ENCODE assay signal across 24 cellular contexts in the genomic region with DNA sequence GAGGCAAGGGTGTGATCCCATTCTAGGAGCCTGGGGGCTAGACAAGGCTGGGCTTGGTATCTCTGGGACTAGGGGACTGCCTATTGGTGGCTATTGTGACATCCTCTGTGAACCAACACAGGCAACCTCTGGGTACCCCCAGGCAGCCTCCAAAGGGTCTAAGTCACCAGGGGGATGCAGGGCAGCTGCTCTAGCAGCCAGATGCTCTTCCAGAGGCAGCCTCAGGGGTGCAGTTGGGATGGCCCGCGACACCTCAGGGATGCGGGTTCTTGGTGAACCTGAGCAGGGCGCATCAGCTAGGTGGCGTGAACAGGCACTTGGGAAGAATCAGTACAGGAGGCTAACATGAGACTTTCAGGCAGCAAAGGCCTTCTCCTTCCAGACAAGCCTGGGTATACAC. TPM values are rescaled to one million over a fixed set of nuclear protein-coding genes. Genes with fewer than 3 reads are reported as not detected.
DNase-seq lines count a peak whose midpoint lies in the region; FAIRE-seq and TF ChIP-seq lines count a peak whose summit lies in the region.
"Had no signal": no experiment of that assay in that cellular context is flagged by ENCODE, and none has a peak within 500 bp of the region (broad histone marks: within the 10 kb centered on the region; RNA-seq: fewer than 3 reads in every experiment).

No MANE protein-coding gene starts in this region.

- no peak overlapping the region for H3K4me3 ChIP-seq in trophoblast cell (ENCODE audit: low read depth, low read length)
- H3K4me3 ChIP-seq: A549; BLaER1 treated with 17β-estradiol and CSF1 and Interleukin-3, amounts not matched to agents 10 nM and 100 nM; mucosa of descending colon; SJSA1 had no signal

- peaks cover 3% of the 10 kb centered on the region for H3K79me2 ChIP-seq in trophoblast cell (ENCODE audit: control insufficient read depth, insufficient read depth, low read length, poor library complexity)

- H2BK5ac ChIP-seq in trophoblast cell (ENCODE audit: low read depth, low read length, poor library complexity) = no peak overlapping the region

- H3K4me3 Mint-ChIP-seq in activated CD4-positive, alpha-beta T cell treated with anti-CD3 and anti-CD28 coated beads, Interleukin-2, amount 10 ng/mL, durations not matched to agents 24 days and 14 days = peak overlapping the region; percentile 12
- no peak overlapping the region for H3K4me3 Mint-ChIP-seq in activated CD4-positive, alpha-beta T cell treated with anti-CD3 and anti-CD28 coated beads, Interleukin-2, amount 10 ng/mL, durations not matched to agents 7 days and 5 days
- no peak overlapping the region for H3K4me3 Mint-ChIP-seq in glutamatergic neuron (ENCODE audit: unreplicated experiment)
- H3K4me3 Mint-ChIP-seq: activated CD4-positive, alpha-beta memory T cell treated with anti-CD3 and anti-CD28 coated beads for 36 hours; endodermal cell had no signal

- H3K27ac Mint-ChIP-seq in activated CD4-positive, alpha-beta T cell treated with anti-CD3 and anti-CD28 coated beads, Interleukin-2, amount 10 ng/mL, durations not matched to agents 24 days and 14 days = no peak overlapping the region
- H3K27ac Mint-ChIP-seq in activated CD4-positive, alpha-beta T cell treated with anti-CD3 and anti-CD28 coated beads, Interleukin-2, amount 10 ng/mL, durations not matched to agents 7 days and 5 days = no peak overlapping the region
- peak overlapping the region; percentile 66 for H3K27ac Mint-ChIP-seq in glutamatergic neuron (ENCODE audit: unreplicated experiment)
- H3K27ac Mint-ChIP-seq: activated CD4-positive, alpha-beta memory T cell treated with anti-CD3 and anti-CD28 coated beads for 36 hours; activated naive CD4-positive, alpha-beta T cell treated with anti-CD3 and anti-CD28 coated beads, Interleukin-2, amount 50 U/mL, for 72 hours; endodermal cell had no signal

- TF ChIP-seq CTCF in RWPE1 (conservative IDR thresholded peaks at IDR 0.05; ENCODE audit: low read depth) (no peak), glutamatergic neuron (IDR thresholded peaks at IDR 0.05; ENCODE audit: partially characterized antibody, unreplicated experiment) (no peak)

- POLR2A ChIA-PET in activated CD4-positive, alpha-beta T cell treated with anti-CD3 and anti-CD28 coated beads, Interleukin-2, amount 10 ng/mL, durations not matched to agents 7 days and 5 days (lab: Charles Lee) = no interaction called here
- POLR2A ChIA-PET in RWPE1 (lab: Yijun Ruan, JAX; ENCODE audit: low non-redundant PET) = no interaction called here

- H2AK5ac ChIP-seq in trophoblast cell (ENCODE audit: low read length) = no peak overlapping the region

- H3K27ac ChIP-seq in RWPE1 (0 out of 2 replicates have a peak overlapping the region, but pooled peaks have one; percentile 2), trophoblast cell (ENCODE audit: low read depth, low read length) (no peak overlapping the region)
- H3K27ac ChIP-seq: A549, SJSA1 had no signal

- no peak overlapping the region for H2AFZ ChIP-seq in trophoblast cell (ENCODE audit: insufficient read depth, low read length, poor library complexity)

- H3K4ac ChIP-seq in trophoblast cell (ENCODE audit: low read depth, low read length) = no peak overlapping the region

- H3K4me1 ChIP-seq in trophoblast cell (ENCODE audit: control insufficient read depth in 1 of 2, insufficient read depth in 2 of 2, low read length in 2 of 2) = peaks cover 7 to 9% of the 10 kb centered on the region in 2 experiments

- H3K9me3 ChIP-seq in trophoblast cell (ENCODE audit: insufficient read depth, low read depth, low read length) = peaks cover 8% of the 10 kb centered on the region
- H3K9me3 ChIP-seq: A549, lower lobe of right lung, mucosa of descending colon, SJSA1 had no signal

- H3K23ac ChIP-seq in trophoblast cell (ENCODE audit: low read length) = no peak overlapping the region

- no peak for DNase-seq in activated CD4-positive, alpha-beta T cell treated with anti-CD3 and anti-CD28 coated beads, Interleukin-2, amount 10 ng/mL, durations not matched to agents 24 days and 14 days
- DNase-seq in activated CD4-positive, alpha-beta T cell treated with anti-CD3 and anti-CD28 coated beads, Interleukin-2, amount 10 ng/mL, durations not matched to agents 7 days and 5 days = no peak
- DNase-seq in RWPE1 (ENCODE audit: low spot score) = no peak
- DNase-seq in glutamatergic neuron = no peak
- DNase-seq in trophoblast cell = no peak
- no peak for DNase-seq in NCI-H1417 treated with DMSO at 0.1 percent for 48 hours (lab: John Stamatoyannopoulos, UW)
- DNase-seq in C1 segment of cervical spinal cord (lab: John Stamatoyannopoulos, UW) = no peak
- no peak for DNase-seq in H54 (ENCODE audit: insufficient read length, low spot score)
- DNase-seq: activated CD4-positive, alpha-beta memory T cell treated with anti-CD3 and anti-CD28 coated beads for 36 hours; endodermal cell; lower lobe of right lung; MM.1S; mucosa of descending colon; NCI-H1436 treated with DMSO at 0.1 percent for 48 hours; NCI-H524; NK-92 treated with Interleukin-12 subunit alpha and Interleukin-12 subunit beta, amount 100 ng/mL, for 24 hours; stimulated activated CD8-positive, alpha-beta memory T cell treated with anti-CD3 and anti-CD28 coated beads, Interleukin-4, amount 100 ng/mL, for 48 hours; T-helper 9 cell had no signal

- no peak overlapping the region for H4K91ac ChIP-seq in trophoblast cell (ENCODE audit: low read depth, low read length)

- intact Hi-C loops in activated CD4-positive, alpha-beta T cell treated with anti-CD3 and anti-CD28 coated beads, Interleukin-2, amount 10 ng/mL, durations not matched to agents 24 days and 14 days (cut with micrococcal nuclease) = loop anchor here (2.0 kb wide), 1 partner anchor 53 kb away; a partner anchor contains a TSS

- no peak for FAIRE-seq in H54 (lab: Jason Lieb, UNC)
- FAIRE-seq: A549, H1 had no signal

- H3K4me1 Mint-ChIP-seq in activated CD4-positive, alpha-beta T cell treated with anti-CD3 and anti-CD28 coated beads, Interleukin-2, amount 10 ng/mL, durations not matched to agents 24 days and 14 days = peaks cover 26% of the 10 kb centered on the region
- peaks cover 29% of the 10 kb centered on the region for H3K4me1 Mint-ChIP-seq in activated CD4-positive, alpha-beta T cell treated with anti-CD3 and anti-CD28 coated beads, Interleukin-2, amount 10 ng/mL, durations not matched to agents 7 days and 5 days
- peaks cover 2% of the 10 kb centered on the region for H3K4me1 Mint-ChIP-seq in glutamatergic neuron (ENCODE audit: low read depth, unreplicated experiment)

- no peak overlapping the region for H3K18ac ChIP-seq in trophoblast cell (ENCODE audit: low read length)

- WGBS in trophoblast cell (ENCODE audit: extremely low coverage, insufficient coverage, insufficient read length) = no CpG with 5 or more reads among the region's 5 CpGs

- no peak overlapping the region for H4K8ac ChIP-seq in trophoblast cell (ENCODE audit: low read depth, low read length)

- CTCF ChIA-PET in activated CD4-positive, alpha-beta T cell treated with anti-CD3 and anti-CD28 coated beads, Interleukin-2, amount 10 ng/mL, durations not matched to agents 7 days and 5 days (lab: Charles Lee) = no interaction called here
- CTCF ChIA-PET in RWPE1 (lab: Yijun Ruan, JAX) = interaction anchor here (0.5 kb wide), 1 partner anchor 72 kb away, joined by 3 read pairs; no protein-coding TSS in a partner anchor

- H3K36me3 ChIP-seq in trophoblast cell (ENCODE audit: control insufficient read depth in 1 of 2, insufficient read depth in 2 of 2, low read length in 2 of 2) = peaks cover 18 to 22% of the 10 kb centered on the region in 2 experiments

- peaks cover 10% of the 10 kb centered on the region for H3K79me1 ChIP-seq in trophoblast cell (ENCODE audit: low read length)

- TF ChIP-seq POLR2A in H54 (IDR thresholded peaks at IDR 0.05; ENCODE audit: low read depth, low read length) = no peak

- H2BK12ac ChIP-seq in trophoblast cell (ENCODE audit: low read length) = no peak overlapping the region

- peak overlapping the region; percentile 12 for H3K9ac ChIP-seq in trophoblast cell (ENCODE audit: low read length)

- H3K9me3 Mint-ChIP-seq in activated CD4-positive, alpha-beta T cell treated with anti-CD3 and anti-CD28 coated beads, Interleukin-2, amount 10 ng/mL, durations not matched to agents 24 days and 14 days = no peaks in the 10 kb centered on the region
- no peaks in the 10 kb centered on the region for H3K9me3 Mint-ChIP-seq in activated CD4-positive, alpha-beta T cell treated with anti-CD3 and anti-CD28 coated beads, Interleukin-2, amount 10 ng/mL, durations not matched to agents 7 days and 5 days
- no peaks in the 10 kb centered on the region for H3K9me3 Mint-ChIP-seq in glutamatergic neuron (ENCODE audit: unreplicated experiment)
- H3K9me3 Mint-ChIP-seq: activated CD4-positive, alpha-beta memory T cell treated with anti-CD3 and anti-CD28 coated beads for 36 hours; activated naive CD4-positive, alpha-beta T cell treated with anti-CD3 and anti-CD28 coated beads, Interleukin-2, amount 50 U/mL, for 72 hours; endodermal cell; WTC11 had no signal

- no peak overlapping the region for H2BK120ac ChIP-seq in trophoblast cell (ENCODE audit: insufficient read depth, low read length, poor library complexity)

- H4K12ac ChIP-seq in trophoblast cell (ENCODE audit: low read depth, low read length) = no peak overlapping the region

- no peak overlapping the region for H3K4me2 ChIP-seq in trophoblast cell (ENCODE audit: low read length)
- H3K4me2 ChIP-seq: A549 had no signal

- H3K27me3 ChIP-seq in trophoblast cell (ENCODE audit: insufficient read depth, low read length) = no peaks in the 10 kb centered on the region
- H3K27me3 ChIP-seq: BLaER1 treated with 17β-estradiol and CSF1 and Interleukin-3, amounts not matched to agents 10 nM and 100 nM; SJSA1 had no signal

- H3K36me3 Mint-ChIP-seq in activated CD4-positive, alpha-beta T cell treated with anti-CD3 and anti-CD28 coated beads, Interleukin-2, amount 10 ng/mL, durations not matched to agents 24 days and 14 days (ENCODE audit: low read depth) = peaks cover 24% of the 10 kb centered on the region
- peaks cover 28% of the 10 kb centered on the region for H3K36me3 Mint-ChIP-seq in activated CD4-positive, alpha-beta T cell treated with anti-CD3 and anti-CD28 coated beads, Interleukin-2, amount 10 ng/mL, durations not matched to agents 7 days and 5 days (ENCODE audit: low read depth)
- peaks cover 5% of the 10 kb centered on the region for H3K36me3 Mint-ChIP-seq in glutamatergic neuron (ENCODE audit: unreplicated experiment)

- no peaks in the 10 kb centered on the region for H3K27me3 Mint-ChIP-seq in activated CD4-positive, alpha-beta T cell treated with anti-CD3 and anti-CD28 coated beads, Interleukin-2, amount 10 ng/mL, durations not matched to agents 24 days and 14 days
- H3K27me3 Mint-ChIP-seq in activated CD4-positive, alpha-beta T cell treated with anti-CD3 and anti-CD28 coated beads, Interleukin-2, amount 10 ng/mL, durations not matched to agents 7 days and 5 days = no peaks in the 10 kb centered on the region
- H3K27me3 Mint-ChIP-seq in glutamatergic neuron (ENCODE audit: unreplicated experiment) = peaks cover 2% of the 10 kb centered on the region
- H3K27me3 Mint-ChIP-seq: activated CD4-positive, alpha-beta memory T cell treated with anti-CD3 and anti-CD28 coated beads for 36 hours had no signal

- no peak overlapping the region for H3K14ac ChIP-seq in trophoblast cell (ENCODE audit: low read length)

RNA-seq across cellular contexts. Expression of a gene that starts 1.6 kb away (rescaled TPM):
- total RNA-seq in activated CD4-positive, alpha-beta T cell treated with anti-CD3 and anti-CD28 coated beads, Interleukin-2, amount 10 ng/mL, durations not matched to agents 24 days and 14 days = 36.1 and 38.2 TPM in 2 replicates
- total RNA-seq in activated CD4-positive, alpha-beta T cell treated with anti-CD3 and anti-CD28 coated beads, Interleukin-2, amount 10 ng/mL, durations not matched to agents 7 days and 5 days = 10 to 100 TPM; 17.3 to 19.9 TPM
- 26.4 TPM for total RNA-seq in glutamatergic neuron (ENCODE audit: unreplicated experiment)
- polyA plus RNA-seq in trophoblast cell (2013) = 25.3 and 26.7 TPM in 2 replicates

RNA-seq across cellular contexts. Expression of a gene that starts 51.8 kb away (rescaled TPM):
- total RNA-seq in activated CD4-positive, alpha-beta T cell treated with anti-CD3 and anti-CD28 coated beads, Interleukin-2, amount 10 ng/mL, durations not matched to agents 24 days and 14 days = 30.9 and 33.6 TPM in 2 replicates
- total RNA-seq in activated CD4-positive, alpha-beta T cell treated with anti-CD3 and anti-CD28 coated beads, Interleukin-2, amount 10 ng/mL, durations not matched to agents 7 days and 5 days = 10 to 100 TPM; 39.1 to 40.3 TPM
- 41.8 TPM for total RNA-seq in glutamatergic neuron (ENCODE audit: unreplicated experiment)
- polyA plus RNA-seq in trophoblast cell (2013) = 36.7 and 42.0 TPM in 2 replicates

RNA-seq across cellular contexts. Expression of a gene that starts 51.9 kb away (rescaled TPM):
- total RNA-seq in activated CD4-positive, alpha-beta T cell treated with anti-CD3 and anti-CD28 coated beads, Interleukin-2, amount 10 ng/mL, durations not matched to agents 24 days and 14 days = 291 and 293 TPM in 2 replicates
- 100 to 1,000 TPM; 136 to 149 TPM for total RNA-seq in activated CD4-positive, alpha-beta T cell treated with anti-CD3 and anti-CD28 coated beads, Interleukin-2, amount 10 ng/mL, durations not matched to agents 7 days and 5 days
- 126 TPM for total RNA-seq in glutamatergic neuron (ENCODE audit: unreplicated experiment)
- 208 and 212 TPM in 2 replicates for polyA plus RNA-seq in trophoblast cell (2013)
